8 cellular contexts compared by ENCODE assay signal in the genomic region with DNA sequence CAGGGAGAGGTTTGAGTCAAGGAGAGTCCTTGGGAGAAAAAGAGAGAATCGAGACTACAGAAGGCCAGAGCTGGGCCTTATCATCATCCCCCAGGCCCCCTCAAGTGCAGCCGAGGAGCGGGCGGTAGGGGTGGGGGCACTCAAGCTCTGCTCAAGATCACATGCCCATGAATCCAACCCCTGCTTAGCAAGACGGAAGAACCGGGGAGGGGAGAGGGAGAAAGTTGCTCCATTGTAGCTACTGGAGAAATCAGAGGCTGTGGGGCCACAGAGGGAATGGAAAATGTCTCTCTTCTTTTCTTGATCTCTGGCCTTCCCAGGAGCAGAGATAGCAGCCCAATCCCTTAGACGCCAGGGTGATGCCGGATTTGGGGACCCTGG. TPM values are rescaled to one million over a fixed set of nuclear protein-coding genes. Genes with fewer than 3 reads are reported as not detected.
A peak's percentile ranks its signal among the peaks of the same experiment; 100 is the strongest.
DNase-seq lines count a peak whose midpoint lies in the region; ATAC-seq and TF ChIP-seq lines count a peak whose summit lies in the region.
"Had no signal": no experiment of that assay in that cellular context is flagged by ENCODE, and none has a peak within 500 bp of the region (broad histone marks: within the 10 kb centered on the region; RNA-seq: fewer than 3 reads in every experiment).

No MANE protein-coding gene starts in this region.

- H3K9me3 ChIP-seq in GM23248 (ENCODE audit: low read depth) (no peaks in the 10 kb centered on the region), left ventricle myocardium inferior (replicated peaks) (no peaks in the 10 kb centered on the region), skeletal muscle satellite cell (replicated peaks; ENCODE audit: low read length) (no peaks in the 10 kb centered on the region)

- peak overlapping the region; percentile 8 for H3K4me2 ChIP-seq in GM23248 (ENCODE audit: unreplicated experiment)
- H3K4me2 ChIP-seq in skeletal muscle satellite cell (ENCODE audit: low read length): peak overlapping the region; percentile 30

- intact Hi-C loops in left ventricle myocardium inferior (cut with micrococcal nuclease): no loop called here

- no peaks in the 10 kb centered on the region for H3K27me3 ChIP-seq in GM23248 (replicated peaks; ENCODE audit: insufficient read depth)
- H3K27me3 ChIP-seq in left ventricle myocardium inferior (ENCODE audit: low read depth): peaks cover 5% of the 10 kb centered on the region
- H3K27me3 ChIP-seq in skeletal muscle satellite cell (ENCODE audit: control insufficient read depth, insufficient read depth, low read length): no peaks in the 10 kb centered on the region

- H3F3A ChIP-seq in GM23248 (ENCODE audit: insufficient read depth): no peaks in the 10 kb centered on the region; the same call in none of the 2 replicates

- WGBS in GM23248 (ENCODE audit: low coverage in 1 of 2, low lambda C conversion rate in 2 of 2, missing lambda C conversion rate in 2 of 2), 2 experiments: 69 to 74% methylated on average over 8 of the region's 8 CpGs

- TF ChIP-seq CTCF in RWPE1 (conservative IDR thresholded peaks at IDR 0.05; ENCODE audit: low read depth): no peak
- TF ChIP-seq CTCF in left ventricle myocardium inferior (IDR thresholded peaks at IDR 0.05; ENCODE audit: borderline replicate concordance): no peak

- POLR2A ChIA-PET in RWPE1 (lab: Yijun Ruan, JAX; ENCODE audit: low non-redundant PET): no interaction called here

- no peak overlapping the region for H3K27ac ChIP-seq in GM23248
- H3K27ac ChIP-seq in RWPE1: peak overlapping the region; percentile 38
- peak overlapping the region; percentile 97 for H3K27ac ChIP-seq in left ventricle myocardium inferior (replicated peaks)
- H3K27ac ChIP-seq: C4-2B had no signal

- no peaks in the 10 kb centered on the region for H3K9me2 ChIP-seq in GM23248 (ENCODE audit: insufficient read depth)

- H3K4me3 ChIP-seq in GM23248: no peak overlapping the region
- no peak overlapping the region for H3K4me3 ChIP-seq in left ventricle myocardium inferior
- H3K4me3 ChIP-seq in skeletal muscle satellite cell (ENCODE audit: low read length): no peak overlapping the region

- CTCF ChIA-PET in RWPE1 (lab: Yijun Ruan, JAX): interaction anchor here (0.5 to 2.7 kb wide), 6 partner anchors 40 to 100 kb away, joined by 3 to 11 read pairs (median 4); no protein-coding TSS in a partner anchor

- no peaks in the 10 kb centered on the region for H3K79me2 ChIP-seq in GM23248 (ENCODE audit: insufficient read depth)

- no peak overlapping the region for H2AFZ ChIP-seq in GM23248

- no peak for ATAC-seq in HG02678 (IDR thresholded peaks at IDR 0.05; ENCODE audit: unreplicated experiment)

- DNase-seq in GM23248 (peak; percentile 9), RWPE1 (ENCODE audit: low spot score) (no peak), left ventricle myocardium inferior (no peak), DMS53 (lab: John Stamatoyannopoulos, UW) (no peak), NCI-H1048 (lab: John Stamatoyannopoulos, UW) (no peak)

- H3K9ac ChIP-seq in GM23248 (no peak overlapping the region), skeletal muscle satellite cell (ENCODE audit: low read depth, low read length) (no peak overlapping the region)

- H3K4me1 ChIP-seq in GM23248 (ENCODE audit: insufficient read depth) (peaks cover 17% of the 10 kb centered on the region), left ventricle myocardium inferior (peaks cover 85% of the 10 kb centered on the region), skeletal muscle satellite cell (ENCODE audit: control insufficient read depth, insufficient read depth, low read length) (peaks cover 35% of the 10 kb centered on the region)

- no peaks in the 10 kb centered on the region for H3K36me3 ChIP-seq in GM23248 (ENCODE audit: low read depth)
- H3K36me3 ChIP-seq in left ventricle myocardium inferior: peaks cover 17% of the 10 kb centered on the region
- no peaks in the 10 kb centered on the region for H3K36me3 ChIP-seq in skeletal muscle satellite cell (ENCODE audit: insufficient read depth, low read length)

- in situ Hi-C loops in GM23248 (cut with MboI): no loop called here

- H4K20me1 ChIP-seq in GM23248 (ENCODE audit: insufficient read depth): no peaks in the 10 kb centered on the region

RNA-seq across cellular contexts. Expression of gene SLC4A3, which starts 14.6 kb away (rescaled TPM):
- 0.54 and 1.6 TPM in 2 replicates for total RNA-seq in GM23248 (2014; rRNA removed; shearing (Covaris generic))
- 0.79 and 0.96 TPM in 2 replicates for polyA plus RNA-seq in GM23248 (2016; fragmentation: Nextera tagmentation; extraction: Ambion mirVana)
- 426 TPM for total RNA-seq in left ventricle myocardium inferior
- total RNA-seq in skeletal muscle satellite cell (2012; rRNA removed): 0.51 and 3.3 TPM in 2 replicates

RNA-seq across cellular contexts. Expression of gene STK11IP, which starts 44.4 kb away (rescaled TPM):
- total RNA-seq in GM23248 (2014; rRNA removed; shearing (Covaris generic)): 10.5 and 13.9 TPM in 2 replicates
- polyA plus RNA-seq in GM23248 (2016; fragmentation: Nextera tagmentation; extraction: Ambion mirVana): 7.3 and 7.9 TPM in 2 replicates
- total RNA-seq in left ventricle myocardium inferior: 15.9 TPM
- 10.0 and 11.4 TPM in 2 replicates for total RNA-seq in skeletal muscle satellite cell (2012; rRNA removed)

Comparison
In these comparisons a context has a peak if more than half of its experiments do, and no peak if none do; other contexts are left out.
1. RNA of gene SLC4A3, which starts 14.6 kb away (total RNA-seq): 426 TPM in left ventricle myocardium inferior (single experiment); 0.54 to 1.6 TPM in GM23248; every median in the first group is over 100 times any median in the second.